ENCODE assay signal across 8 cellular contexts in genomic region chr4:140095694-140096482, GRCh38. TPM values are rescaled to one million over a fixed set of nuclear protein-coding genes. Genes with fewer than 3 reads are reported as not detected.
DNase-seq lines count a peak whose midpoint lies in the region; ATAC-seq and TF ChIP-seq lines count a peak whose summit lies in the region.

No MANE protein-coding gene starts in this region.

- peak overlapping the region; percentile 94 for H3K27ac Mint-ChIP-seq in activated T-helper 17 cell treated with anti-CD3 and anti-CD28 coated beads, Interleukin-2, amount 50 U/mL, for 72 hours

- peaks cover 8% of the 10 kb centered on the region; the same call in 1 of the 2 replicates for H3K79me2 ChIP-seq in PC-3 (ENCODE audit: low read length)

- H3K9ac ChIP-seq in PC-3 (ENCODE audit: low read length): peak overlapping the region; percentile 90

- intact Hi-C loops in PC-3 (cut with micrococcal nuclease): no loop called here

- no peaks in the 10 kb centered on the region for H3K27me3 Mint-ChIP-seq in activated T-helper 17 cell treated with anti-CD3 and anti-CD28 coated beads, Interleukin-2, amount 50 U/mL, for 72 hours

- no peaks in the 10 kb centered on the region for H3K9me2 ChIP-seq in PC-3 (replicated peaks; ENCODE audit: low read length)

- CTCF ChIA-PET in PC-3 (lab: Charles Lee): interaction anchor here (0.5 kb wide), 1 partner anchor 496 kb away, joined by 9 read pairs; no protein-coding TSS in a partner anchor

- H3K27ac ChIP-seq in PC-3 (ENCODE audit: low read length): peak overlapping the region; percentile 98

- BruUV-seq in PC-3 (replicated peaks; lab: Mats Ljungman, UMichigan): no TSS peak

- H3K4me1 ChIP-seq in PC-3 (ENCODE audit: insufficient read depth, low read length): peaks cover 95% of the 10 kb centered on the region

- no peaks in the 10 kb centered on the region for H3F3A ChIP-seq in PC-3 (ENCODE audit: low read length, unreplicated experiment)

- TF ChIP-seq CTCF in PC-3 (conservative IDR thresholded peaks at IDR 0.05; ENCODE audit: low read depth, low read length): no peak

- POLR2A ChIA-PET in PC-3 (lab: Charles Lee; ENCODE audit: unreplicated experiment): interaction anchor here (0.5 to 1.4 kb wide), 2 partner anchors 41 to 54 kb away, joined by 3 to 4 read pairs; no protein-coding TSS in a partner anchor

- no peak overlapping the region for H2AFZ ChIP-seq in PC-3 (ENCODE audit: low read length)

- H3K36me3 ChIP-seq in PC-3 (ENCODE audit: low read depth, low read length): no peaks in the 10 kb centered on the region

- no peaks in the 10 kb centered on the region for H3K9me3 ChIP-seq in PC-3 (ENCODE audit: low read length)

- H3K36me3 Mint-ChIP-seq in activated T-helper 17 cell treated with anti-CD3 and anti-CD28 coated beads, Interleukin-2, amount 50 U/mL, for 72 hours (ENCODE audit: low read depth): no peaks in the 10 kb centered on the region

- H3K4me1 Mint-ChIP-seq in activated T-helper 17 cell treated with anti-CD3 and anti-CD28 coated beads, Interleukin-2, amount 50 U/mL, for 72 hours: peaks cover 46% of the 10 kb centered on the region

- no peaks in the 10 kb centered on the region for H3K27me3 ChIP-seq in PC-3 (ENCODE audit: low read length)

- ATAC-seq in GM21529 (IDR thresholded peaks at IDR 0.05; ENCODE audit: unreplicated experiment) (peak; percentile 42), PC-3 (peak; percentile 10)
- ATAC-seq in activated T-helper 17 cell treated with anti-CD3 and anti-CD28 coated beads, Interleukin-2, amount 50 U/mL, for 72 hours (replicated peaks): peak; percentile 91

- DNase-seq in PC-3: peak; percentile 75
- DNase-seq in germinal center (ENCODE audit: low spot score): peak; percentile 74
- peak; percentile 85 for DNase-seq in renal cortical epithelial cell (ENCODE audit: low read depth)
- no peak for DNase-seq in NCI-H1105 treated with DMSO at 0.1 percent for 48 hours (lab: John Stamatoyannopoulos, UW)
- no peak for DNase-seq in NCI-H187 treated with DMSO at 0.1 percent for 48 hours (lab: John Stamatoyannopoulos, UW)
- DNase-seq in NAMALWA (ENCODE audit: low spot score): no peak

- H3K4me2 ChIP-seq in PC-3 (ENCODE audit: low read length): peak overlapping the region; percentile 85

- H3K4me3 ChIP-seq in PC-3 (ENCODE audit: low read length): no peak overlapping the region

- H3K4me3 Mint-ChIP-seq in activated T-helper 17 cell treated with anti-CD3 and anti-CD28 coated beads, Interleukin-2, amount 50 U/mL, for 72 hours: peak overlapping the region; percentile 87

- H4K20me1 ChIP-seq in PC-3 (ENCODE audit: low read length): no peaks in the 10 kb centered on the region

- H3K9me3 Mint-ChIP-seq in activated T-helper 17 cell treated with anti-CD3 and anti-CD28 coated beads, Interleukin-2, amount 50 U/mL, for 72 hours: peaks cover 5% of the 10 kb centered on the region

RNA-seq across cellular contexts. Expression of gene MAML3, which starts 58.1 kb away (rescaled TPM):
- total RNA-seq in PC-3 (2014; rRNA removed): 3.9 and 4.3 TPM in 2 replicates
- 1 to 10 TPM in 1 of 2 donors, under 1 TPM in 1; 0.98 to 1.3 TPM for total RNA-seq in activated T-helper 17 cell treated with anti-CD3 and anti-CD28 coated beads, Interleukin-2, amount 50 U/mL, for 72 hours
- 0.17 and 2.0 TPM in 2 replicates for total RNA-seq in renal cortical epithelial cell

Comparison
In these comparisons a context has a peak if more than half of its experiments do, and no peak if none do; other contexts are left out.
1. ATAC-seq: peak in every context shown above with its lines; median percentile 91 in activated T-helper 17 cell treated with anti-CD3 and anti-CD28 coated beads, Interleukin-2, amount 50 U/mL, for 72 hours; 42 in GM21529; 10 in PC-3.
2. DNase-seq: peak in PC-3 (single experiment), germinal center (single experiment) and renal cortical epithelial cell (single experiment); none in NCI-H1105 treated with DMSO at 0.1 percent for 48 hours (single experiment), NCI-H187 treated with DMSO at 0.1 percent for 48 hours (single experiment) and NAMALWA (single experiment).